Comparison of ENCODE assay signal across 1 cellular context in the genomic region with DNA sequence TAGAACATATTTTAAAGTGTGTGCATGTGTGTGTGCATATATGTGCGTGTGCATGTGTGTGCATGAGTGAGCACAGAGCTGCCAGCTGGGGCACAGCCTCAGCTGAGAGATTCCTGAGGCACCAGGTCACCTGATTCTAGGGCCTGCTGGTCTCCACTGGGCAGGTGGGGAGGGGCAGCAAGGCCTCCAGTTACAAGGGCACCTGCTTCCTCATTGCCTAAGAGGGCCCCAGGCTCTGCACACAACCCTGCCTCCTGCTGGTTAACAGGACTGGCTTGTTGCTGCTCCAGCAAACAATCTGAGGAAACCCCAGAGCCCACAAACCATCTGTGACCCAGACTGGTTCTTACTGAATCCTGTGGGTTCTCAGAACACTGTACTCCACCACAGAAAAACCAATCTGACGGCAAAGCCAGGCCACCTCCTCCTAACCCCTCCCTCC.
TF ChIP-seq lines count a peak whose summit lies in the region.

No MANE protein-coding gene starts in this region.

TF ChIP-seq in HepG2, 621 proteins besides CTCF, POLR2A, EP300 and RAD21 (continues in another document):
- no peak for TF ChIP-seq SNAI1 (CRISPR knock-in tag; IDR thresholded peaks at IDR 0.05; ENCODE audit: borderline replicate concordance)
- no peak for TF ChIP-seq BCL6 (CRISPR knock-in tag; IDR thresholded peaks at IDR 0.05)
- TF ChIP-seq, protein P1, sequence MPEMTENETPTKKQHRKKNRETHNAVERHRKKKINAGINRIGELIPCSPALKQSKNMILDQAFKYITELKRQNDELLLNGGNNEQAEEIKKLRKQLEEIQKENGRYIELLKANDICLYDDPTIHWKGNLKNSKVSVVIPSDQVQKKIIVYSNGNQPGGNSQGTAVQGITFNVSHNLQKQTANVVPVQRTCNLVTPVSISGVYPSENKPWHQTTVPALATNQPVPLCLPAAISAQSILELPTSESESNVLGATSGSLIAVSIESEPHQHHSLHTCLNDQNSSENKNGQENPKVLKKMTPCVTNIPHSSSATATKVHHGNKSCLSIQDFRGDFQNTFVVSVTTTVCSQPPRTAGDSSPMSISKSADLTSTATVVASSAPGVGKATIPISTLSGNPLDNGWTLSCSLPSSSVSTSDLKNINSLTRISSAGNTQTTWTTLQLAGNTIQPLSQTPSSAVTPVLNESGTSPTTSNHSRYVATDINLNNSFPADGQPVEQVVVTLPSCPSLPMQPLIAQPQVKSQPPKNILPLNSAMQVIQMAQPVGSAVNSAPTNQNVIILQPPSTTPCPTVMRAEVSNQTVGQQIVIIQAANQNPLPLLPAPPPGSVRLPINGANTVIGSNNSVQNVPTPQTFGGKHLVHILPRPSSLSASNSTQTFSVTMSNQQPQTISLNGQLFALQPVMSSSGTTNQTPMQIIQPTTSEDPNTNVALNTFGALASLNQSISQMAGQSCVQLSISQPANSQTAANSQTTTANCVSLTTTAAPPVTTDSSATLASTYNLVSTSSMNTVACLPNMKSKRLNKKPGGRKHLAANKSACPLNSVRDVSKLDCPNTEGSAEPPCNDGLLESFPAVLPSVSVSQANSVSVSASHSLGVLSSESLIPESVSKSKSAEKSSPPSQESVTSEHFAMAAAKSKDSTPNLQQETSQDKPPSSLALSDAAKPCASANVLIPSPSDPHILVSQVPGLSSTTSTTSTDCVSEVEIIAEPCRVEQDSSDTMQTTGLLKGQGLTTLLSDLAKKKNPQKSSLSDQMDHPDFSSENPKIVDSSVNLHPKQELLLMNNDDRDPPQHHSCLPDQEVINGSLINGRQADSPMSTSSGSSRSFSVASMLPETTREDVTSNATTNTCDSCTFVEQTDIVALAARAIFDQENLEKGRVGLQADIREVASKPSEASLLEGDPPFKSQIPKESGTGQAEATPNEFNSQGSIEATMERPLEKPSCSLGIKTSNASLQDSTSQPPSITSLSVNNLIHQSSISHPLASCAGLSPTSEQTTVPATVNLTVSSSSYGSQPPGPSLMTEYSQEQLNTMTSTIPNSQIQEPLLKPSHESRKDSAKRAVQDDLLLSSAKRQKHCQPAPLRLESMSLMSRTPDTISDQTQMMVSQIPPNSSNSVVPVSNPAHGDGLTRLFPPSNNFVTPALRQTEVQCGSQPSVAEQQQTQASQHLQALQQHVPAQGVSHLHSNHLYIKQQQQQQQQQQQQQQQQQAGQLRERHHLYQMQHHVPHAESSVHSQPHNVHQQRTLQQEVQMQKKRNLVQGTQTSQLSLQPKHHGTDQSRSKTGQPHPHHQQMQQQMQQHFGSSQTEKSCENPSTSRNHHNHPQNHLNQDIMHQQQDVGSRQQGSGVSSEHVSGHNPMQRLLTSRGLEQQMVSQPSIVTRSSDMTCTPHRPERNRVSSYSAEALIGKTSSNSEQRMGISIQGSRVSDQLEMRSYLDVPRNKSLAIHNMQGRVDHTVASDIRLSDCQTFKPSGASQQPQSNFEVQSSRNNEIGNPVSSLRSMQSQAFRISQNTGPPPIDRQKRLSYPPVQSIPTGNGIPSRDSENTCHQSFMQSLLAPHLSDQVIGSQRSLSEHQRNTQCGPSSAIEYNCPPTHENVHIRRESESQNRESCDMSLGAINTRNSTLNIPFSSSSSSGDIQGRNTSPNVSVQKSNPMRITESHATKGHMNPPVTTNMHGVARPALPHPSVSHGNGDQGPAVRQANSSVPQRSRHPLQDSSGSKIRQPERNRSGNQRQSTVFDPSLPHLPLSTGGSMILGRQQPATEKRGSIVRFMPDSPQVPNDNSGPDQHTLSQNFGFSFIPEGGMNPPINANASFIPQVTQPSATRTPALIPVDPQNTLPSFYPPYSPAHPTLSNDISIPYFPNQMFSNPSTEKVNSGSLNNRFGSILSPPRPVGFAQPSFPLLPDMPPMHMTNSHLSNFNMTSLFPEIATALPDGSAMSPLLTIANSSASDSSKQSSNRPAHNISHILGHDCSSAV (CRISPR knock-in tag; IDR thresholded peaks at IDR 0.05; ENCODE audit: borderline replicate concordance), result no peak
- no peak for TF ChIP-seq SRSF1 (optimal IDR thresholded peaks at IDR 0.05; ENCODE audit: low read depth, low read length)
- TF ChIP-seq, protein P2, sequence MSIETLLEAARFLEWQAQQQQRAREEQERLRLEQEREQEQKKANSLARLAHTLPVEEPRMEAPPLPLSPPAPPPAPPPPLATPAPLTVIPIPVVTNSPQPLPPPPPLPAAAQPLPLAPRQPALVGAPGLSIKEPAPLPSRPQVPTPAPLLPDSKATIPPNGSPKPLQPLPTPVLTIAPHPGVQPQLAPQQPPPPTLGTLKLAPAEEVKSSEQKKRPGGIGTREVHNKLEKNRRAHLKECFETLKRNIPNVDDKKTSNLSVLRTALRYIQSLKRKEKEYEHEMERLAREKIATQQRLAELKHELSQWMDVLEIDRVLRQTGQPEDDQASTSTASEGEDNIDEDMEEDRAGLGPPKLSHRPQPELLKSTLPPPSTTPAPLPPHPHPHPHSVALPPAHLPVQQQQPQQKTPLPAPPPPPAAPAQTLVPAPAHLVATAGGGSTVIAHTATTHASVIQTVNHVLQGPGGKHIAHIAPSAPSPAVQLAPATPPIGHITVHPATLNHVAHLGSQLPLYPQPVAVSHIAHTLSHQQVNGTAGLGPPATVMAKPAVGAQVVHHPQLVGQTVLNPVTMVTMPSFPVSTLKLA (IDR thresholded peaks at IDR 0.05), result no peak
- no peak for TF ChIP-seq ZNF274 (CRISPR knock-in tag; IDR thresholded peaks at IDR 0.05)
- TF ChIP-seq, protein P3, sequence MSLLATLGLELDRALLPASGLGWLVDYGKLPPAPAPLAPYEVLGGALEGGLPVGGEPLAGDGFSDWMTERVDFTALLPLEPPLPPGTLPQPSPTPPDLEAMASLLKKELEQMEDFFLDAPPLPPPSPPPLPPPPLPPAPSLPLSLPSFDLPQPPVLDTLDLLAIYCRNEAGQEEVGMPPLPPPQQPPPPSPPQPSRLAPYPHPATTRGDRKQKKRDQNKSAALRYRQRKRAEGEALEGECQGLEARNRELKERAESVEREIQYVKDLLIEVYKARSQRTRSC (CRISPR knock-in tag; IDR thresholded peaks at IDR 0.05; ENCODE audit: low read depth), result no peak
- TF ChIP-seq, protein P4, sequence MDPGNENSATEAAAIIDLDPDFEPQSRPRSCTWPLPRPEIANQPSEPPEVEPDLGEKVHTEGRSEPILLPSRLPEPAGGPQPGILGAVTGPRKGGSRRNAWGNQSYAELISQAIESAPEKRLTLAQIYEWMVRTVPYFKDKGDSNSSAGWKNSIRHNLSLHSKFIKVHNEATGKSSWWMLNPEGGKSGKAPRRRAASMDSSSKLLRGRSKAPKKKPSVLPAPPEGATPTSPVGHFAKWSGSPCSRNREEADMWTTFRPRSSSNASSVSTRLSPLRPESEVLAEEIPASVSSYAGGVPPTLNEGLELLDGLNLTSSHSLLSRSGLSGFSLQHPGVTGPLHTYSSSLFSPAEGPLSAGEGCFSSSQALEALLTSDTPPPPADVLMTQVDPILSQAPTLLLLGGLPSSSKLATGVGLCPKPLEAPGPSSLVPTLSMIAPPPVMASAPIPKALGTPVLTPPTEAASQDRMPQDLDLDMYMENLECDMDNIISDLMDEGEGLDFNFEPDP (CRISPR knock-in tag; conservative IDR thresholded peaks at IDR 0.05), result no peak
- TF ChIP-seq ZFP36L1 (CRISPR knock-in tag; IDR thresholded peaks at IDR 0.05), result no peak
- TF ChIP-seq ZNF101 (CRISPR knock-in tag; IDR thresholded peaks at IDR 0.05; ENCODE audit: borderline replicate concordance, low read depth), result no peak
- TF ChIP-seq, protein P5, sequence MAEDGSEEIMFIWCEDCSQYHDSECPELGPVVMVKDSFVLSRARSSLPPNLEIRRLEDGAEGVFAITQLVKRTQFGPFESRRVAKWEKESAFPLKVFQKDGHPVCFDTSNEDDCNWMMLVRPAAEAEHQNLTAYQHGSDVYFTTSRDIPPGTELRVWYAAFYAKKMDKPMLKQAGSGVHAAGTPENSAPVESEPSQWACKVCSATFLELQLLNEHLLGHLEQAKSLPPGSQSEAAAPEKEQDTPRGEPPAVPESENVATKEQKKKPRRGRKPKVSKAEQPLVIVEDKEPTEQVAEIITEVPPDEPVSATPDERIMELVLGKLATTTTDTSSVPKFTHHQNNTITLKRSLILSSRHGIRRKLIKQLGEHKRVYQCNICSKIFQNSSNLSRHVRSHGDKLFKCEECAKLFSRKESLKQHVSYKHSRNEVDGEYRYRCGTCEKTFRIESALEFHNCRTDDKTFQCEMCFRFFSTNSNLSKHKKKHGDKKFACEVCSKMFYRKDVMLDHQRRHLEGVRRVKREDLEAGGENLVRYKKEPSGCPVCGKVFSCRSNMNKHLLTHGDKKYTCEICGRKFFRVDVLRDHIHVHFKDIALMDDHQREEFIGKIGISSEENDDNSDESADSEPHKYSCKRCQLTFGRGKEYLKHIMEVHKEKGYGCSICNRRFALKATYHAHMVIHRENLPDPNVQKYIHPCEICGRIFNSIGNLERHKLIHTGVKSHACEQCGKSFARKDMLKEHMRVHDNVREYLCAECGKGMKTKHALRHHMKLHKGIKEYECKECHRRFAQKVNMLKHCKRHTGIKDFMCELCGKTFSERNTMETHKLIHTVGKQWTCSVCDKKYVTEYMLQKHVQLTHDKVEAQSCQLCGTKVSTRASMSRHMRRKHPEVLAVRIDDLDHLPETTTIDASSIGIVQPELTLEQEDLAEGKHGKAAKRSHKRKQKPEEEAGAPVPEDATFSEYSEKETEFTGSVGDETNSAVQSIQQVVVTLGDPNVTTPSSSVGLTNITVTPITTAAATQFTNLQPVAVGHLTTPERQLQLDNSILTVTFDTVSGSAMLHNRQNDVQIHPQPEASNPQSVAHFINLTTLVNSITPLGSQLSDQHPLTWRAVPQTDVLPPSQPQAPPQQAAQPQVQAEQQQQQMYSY (CRISPR knock-in tag; IDR thresholded peaks at IDR 0.05), result no peak
- TF ChIP-seq YY1 (IDR thresholded peaks at IDR 0.05; ENCODE audit: insufficient read depth, insufficient replicate concordance, low read depth, low read length), result no peak
- TF ChIP-seq ZEB1 (IDR thresholded peaks at IDR 0.05; ENCODE audit: insufficient replicate concordance, low read depth), result no peak
- TF ChIP-seq, protein P6, sequence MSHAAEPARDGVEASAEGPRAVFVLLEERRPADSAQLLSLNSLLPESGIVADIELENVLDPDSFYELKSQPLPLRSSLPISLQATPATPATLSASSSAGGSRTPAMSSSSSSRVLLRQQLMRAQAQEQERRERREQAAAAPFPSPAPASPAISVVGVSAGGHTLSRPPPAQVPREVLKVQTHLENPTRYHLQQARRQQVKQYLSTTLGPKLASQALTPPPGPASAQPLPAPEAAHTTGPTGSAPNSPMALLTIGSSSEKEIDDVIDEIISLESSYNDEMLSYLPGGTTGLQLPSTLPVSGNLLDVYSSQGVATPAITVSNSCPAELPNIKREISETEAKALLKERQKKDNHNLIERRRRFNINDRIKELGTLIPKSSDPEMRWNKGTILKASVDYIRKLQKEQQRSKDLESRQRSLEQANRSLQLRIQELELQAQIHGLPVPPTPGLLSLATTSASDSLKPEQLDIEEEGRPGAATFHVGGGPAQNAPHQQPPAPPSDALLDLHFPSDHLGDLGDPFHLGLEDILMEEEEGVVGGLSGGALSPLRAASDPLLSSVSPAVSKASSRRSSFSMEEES (CRISPR knock-in tag; IDR thresholded peaks at IDR 0.05), result peak; percentile 54; the same call in 1 of the 2 replicates
- TF ChIP-seq, protein P7, sequence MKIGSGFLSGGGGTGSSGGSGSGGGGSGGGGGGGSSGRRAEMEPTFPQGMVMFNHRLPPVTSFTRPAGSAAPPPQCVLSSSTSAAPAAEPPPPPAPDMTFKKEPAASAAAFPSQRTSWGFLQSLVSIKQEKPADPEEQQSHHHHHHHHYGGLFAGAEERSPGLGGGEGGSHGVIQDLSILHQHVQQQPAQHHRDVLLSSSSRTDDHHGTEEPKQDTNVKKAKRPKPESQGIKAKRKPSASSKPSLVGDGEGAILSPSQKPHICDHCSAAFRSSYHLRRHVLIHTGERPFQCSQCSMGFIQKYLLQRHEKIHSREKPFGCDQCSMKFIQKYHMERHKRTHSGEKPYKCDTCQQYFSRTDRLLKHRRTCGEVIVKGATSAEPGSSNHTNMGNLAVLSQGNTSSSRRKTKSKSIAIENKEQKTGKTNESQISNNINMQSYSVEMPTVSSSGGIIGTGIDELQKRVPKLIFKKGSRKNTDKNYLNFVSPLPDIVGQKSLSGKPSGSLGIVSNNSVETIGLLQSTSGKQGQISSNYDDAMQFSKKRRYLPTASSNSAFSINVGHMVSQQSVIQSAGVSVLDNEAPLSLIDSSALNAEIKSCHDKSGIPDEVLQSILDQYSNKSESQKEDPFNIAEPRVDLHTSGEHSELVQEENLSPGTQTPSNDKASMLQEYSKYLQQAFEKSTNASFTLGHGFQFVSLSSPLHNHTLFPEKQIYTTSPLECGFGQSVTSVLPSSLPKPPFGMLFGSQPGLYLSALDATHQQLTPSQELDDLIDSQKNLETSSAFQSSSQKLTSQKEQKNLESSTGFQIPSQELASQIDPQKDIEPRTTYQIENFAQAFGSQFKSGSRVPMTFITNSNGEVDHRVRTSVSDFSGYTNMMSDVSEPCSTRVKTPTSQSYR (CRISPR knock-in tag; IDR thresholded peaks at IDR 0.05; ENCODE audit: borderline replicate concordance), result peak; percentile 38; the same call in 1 of the 2 replicates
- TF ChIP-seq ZNF136 (CRISPR knock-in tag; IDR thresholded peaks at IDR 0.05; ENCODE audit: low read depth), result no peak
- no peak for TF ChIP-seq HOXA7 (CRISPR knock-in tag; IDR thresholded peaks at IDR 0.05)
- no peak for TF ChIP-seq POLR2AphosphoS5 (IDR thresholded peaks at IDR 0.05; ENCODE audit: low read depth, low read length)
- TF ChIP-seq NRL (CRISPR knock-in tag; IDR thresholded peaks at IDR 0.05; ENCODE audit: borderline replicate concordance), result no peak
- TF ChIP-seq SOX5 (CRISPR knock-in tag; IDR thresholded peaks at IDR 0.05; ENCODE audit: borderline replicate concordance), result no peak
- TF ChIP-seq, protein P8, sequence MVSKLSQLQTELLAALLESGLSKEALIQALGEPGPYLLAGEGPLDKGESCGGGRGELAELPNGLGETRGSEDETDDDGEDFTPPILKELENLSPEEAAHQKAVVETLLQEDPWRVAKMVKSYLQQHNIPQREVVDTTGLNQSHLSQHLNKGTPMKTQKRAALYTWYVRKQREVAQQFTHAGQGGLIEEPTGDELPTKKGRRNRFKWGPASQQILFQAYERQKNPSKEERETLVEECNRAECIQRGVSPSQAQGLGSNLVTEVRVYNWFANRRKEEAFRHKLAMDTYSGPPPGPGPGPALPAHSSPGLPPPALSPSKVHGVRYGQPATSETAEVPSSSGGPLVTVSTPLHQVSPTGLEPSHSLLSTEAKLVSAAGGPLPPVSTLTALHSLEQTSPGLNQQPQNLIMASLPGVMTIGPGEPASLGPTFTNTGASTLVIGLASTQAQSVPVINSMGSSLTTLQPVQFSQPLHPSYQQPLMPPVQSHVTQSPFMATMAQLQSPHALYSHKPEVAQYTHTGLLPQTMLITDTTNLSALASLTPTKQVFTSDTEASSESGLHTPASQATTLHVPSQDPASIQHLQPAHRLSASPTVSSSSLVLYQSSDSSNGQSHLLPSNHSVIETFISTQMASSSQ (IDR thresholded peaks at IDR 0.05; ENCODE audit: low read depth), result no peak
- TF ChIP-seq, protein P8 (CRISPR knock-in tag; IDR thresholded peaks at IDR 0.05; ENCODE audit: borderline replicate concordance), result no peak
- no peak for TF ChIP-seq NCOA2 (CRISPR knock-in tag; IDR thresholded peaks at IDR 0.05)
- no peak for TF ChIP-seq ZNF614 (CRISPR knock-in tag; IDR thresholded peaks at IDR 0.05; ENCODE audit: borderline replicate concordance)
